In genomic region chr4:78510681-78511080, GRCh38 we compare ENCODE assay signal across 21 cellular contexts. TPM values are rescaled to one million over a fixed set of nuclear protein-coding genes. Genes with fewer than 3 reads are reported as not detected.
"Had no signal": no experiment of that assay in that cellular context is flagged by ENCODE, and none has a peak within 500 bp of the region (broad histone marks: within the 10 kb centered on the region; RNA-seq: fewer than 3 reads in every experiment).

No MANE protein-coding gene starts in this region.

- H3K4me3 Mint-ChIP-seq: naive thymus-derived CD4-positive, alpha-beta T cell; natural killer cell treated with Interleukin-12 subunit alpha and Interleukin-12 subunit beta and Interleukin-15 and Interleukin-18, amount 100 ng/mL, for 72 hours; stimulated activated memory B cell treated with anti-CD40 and anti-IgM and Interleukin-4, amounts not matched to agents 10 μg/mL and 1 μg/mL and 100 μg/mL, for 72 hours; stimulated activated naive CD8-positive, alpha-beta T cell treated with anti-CD3 and anti-CD28 coated beads, Interleukin-15, amount 100 ng/mL, for 72 hours; type B pancreatic cell had no signal

- H3K4me1 Mint-ChIP-seq: naive thymus-derived CD4-positive, alpha-beta T cell; stimulated activated memory B cell treated with anti-CD40 and anti-IgM and Interleukin-4, amounts not matched to agents 10 μg/mL and 1 μg/mL and 100 μg/mL, for 72 hours; stimulated activated naive CD8-positive, alpha-beta T cell treated with anti-CD3 and anti-CD28 coated beads, Interleukin-15, amount 100 ng/mL, for 72 hours had no signal

- H3K9me3 Mint-ChIP-seq: naive thymus-derived CD4-positive, alpha-beta T cell; natural killer cell treated with Interleukin-12 subunit alpha and Interleukin-12 subunit beta and Interleukin-15 and Interleukin-18, amount 100 ng/mL, for 72 hours; stimulated activated memory B cell treated with anti-CD40 and anti-IgM and Interleukin-4, amounts not matched to agents 10 μg/mL and 1 μg/mL and 100 μg/mL, for 72 hours; stimulated activated naive CD8-positive, alpha-beta T cell treated with anti-CD3 and anti-CD28 coated beads, Interleukin-15, amount 100 ng/mL, for 72 hours had no signal

- H3K27ac Mint-ChIP-seq: naive thymus-derived CD4-positive, alpha-beta T cell; natural killer cell treated with Interleukin-12 subunit alpha and Interleukin-12 subunit beta and Interleukin-15 and Interleukin-18, amount 100 ng/mL, for 72 hours; progenitor cell of endocrine pancreas; stimulated activated memory B cell treated with anti-CD40 and anti-IgM and Interleukin-4, amounts not matched to agents 10 μg/mL and 1 μg/mL and 100 μg/mL, for 72 hours; stimulated activated naive CD8-positive, alpha-beta T cell treated with anti-CD3 and anti-CD28 coated beads, Interleukin-15, amount 100 ng/mL, for 72 hours; type B pancreatic cell had no signal

- H3K27me3 Mint-ChIP-seq: natural killer cell treated with Interleukin-12 subunit alpha and Interleukin-12 subunit beta and Interleukin-15 and Interleukin-18, amount 100 ng/mL, for 72 hours; progenitor cell of endocrine pancreas; stimulated activated naive CD8-positive, alpha-beta T cell treated with anti-CD3 and anti-CD28 coated beads, Interleukin-15, amount 100 ng/mL, for 72 hours; type B pancreatic cell had no signal

- H3K36me3 Mint-ChIP-seq: naive thymus-derived CD4-positive, alpha-beta T cell; natural killer cell treated with Interleukin-12 subunit alpha and Interleukin-12 subunit beta and Interleukin-15 and Interleukin-18, amount 100 ng/mL, for 72 hours; stimulated activated memory B cell treated with anti-CD40 and anti-IgM and Interleukin-4, amounts not matched to agents 10 μg/mL and 1 μg/mL and 100 μg/mL, for 72 hours had no signal

- DNase-seq: islet precursor cell; left ventricle myocardium inferior; mesendoderm; midbrain; mucosa of descending colon; naive thymus-derived CD4-positive, alpha-beta T cell; ovary; right lobe of liver; stimulated activated CD4-positive, alpha-beta T cell treated with anti-CD3 and anti-CD28 coated beads, Interleukin-1b, Interleukin-23, amount 100 ng/mL, for 48 hours; stimulated activated CD4-positive, alpha-beta T cell treated with anti-CD3 and anti-CD28 coated beads, Interleukin-2, amount 100 ng/mL, for 48 hours; stimulated activated CD4-positive, alpha-beta T cell treated with anti-CD3 and anti-CD28 coated beads, Interleukin-4, amount 100 ng/mL, for 4 hours; stimulated activated CD8-positive, alpha-beta memory T cell treated with anti-CD3 and anti-CD28 coated beads, Interleukin-4, amount 100 ng/mL, for 48 hours; stimulated activated naive CD4-positive, alpha-beta T cell treated with Interleukin-2 at 50 U/mL for 16 hours; stimulated activated naive CD8-positive, alpha-beta T cell treated with anti-CD3 and anti-CD28 coated beads, Interleukin-15, amount 100 ng/mL, for 72 hours; substantia nigra; uterus had no signal

RNA-seq across cellular contexts. Expression of gene ANXA3, which starts 40.9 kb away (rescaled TPM):
- total RNA-seq: myocyte had no signal
